8 cellular contexts compared by ENCODE assay signal in genomic region chr7:114539575-114539974, GRCh38.
A peak's percentile ranks its signal among the peaks of the same experiment; 100 is the strongest.
DNase-seq lines count a peak whose midpoint lies in the region; ATAC-seq and TF ChIP-seq lines count a peak whose summit lies in the region.

No MANE protein-coding gene starts in this region.

- H3K9me3 Mint-ChIP-seq in nephron: no peaks in the 10 kb centered on the region

- H3K36me3 ChIP-seq in brain microvascular endothelial cell (replicated peaks): no peaks in the 10 kb centered on the region

- in situ Hi-C loops in brain microvascular endothelial cell (cut with HindIII; ENCODE audit: low pct_ligation_motif_present, low sequenced_read_pairs): no loop called here

- no peak overlapping the region for H3K4me3 ChIP-seq in brain microvascular endothelial cell (ENCODE audit: low read depth, low read length)

- H3K4me3 Mint-ChIP-seq in nephron: no peak overlapping the region

- H3K36me3 Mint-ChIP-seq in nephron (ENCODE audit: low read depth): no peaks in the 10 kb centered on the region

- H3K27me3 ChIP-seq in brain microvascular endothelial cell (replicated peaks): no peaks in the 10 kb centered on the region

- DNase-seq in NCI-H1694 treated with DMSO at 0.1 percent for 48 hours (lab: John Stamatoyannopoulos, UW): peak; percentile 40
- DNase-seq in brain microvascular endothelial cell: peak; percentile 55
- DNase-seq in NCI-H1048 (lab: John Stamatoyannopoulos, UW): no peak
- no peak for DNase-seq in cerebellar nuclear complex (lab: John Stamatoyannopoulos, UW)

- peaks cover 5% of the 10 kb centered on the region for H3K4me1 Mint-ChIP-seq in nephron

- H3K27ac ChIP-seq in brain microvascular endothelial cell: no peak overlapping the region

- no peak overlapping the region for H3K27ac Mint-ChIP-seq in nephron

- ATAC-seq in GM18909 (IDR thresholded peaks at IDR 0.05; ENCODE audit: poor library complexity, unreplicated experiment) (no peak), GM21786 (IDR thresholded peaks at IDR 0.05; ENCODE audit: unreplicated experiment) (no peak)

- peak; percentile 22 for TF ChIP-seq CTCF in GM12873 (IDR thresholded peaks at IDR 0.05; ENCODE audit: insufficient read depth, low read depth, low read length, missing control alignments)
- peak; percentile 81 for TF ChIP-seq CTCF in brain microvascular endothelial cell (IDR thresholded peaks at IDR 0.05; ENCODE audit: low read depth, low read length, missing control alignments)
- TF ChIP-seq CTCF in nephron (IDR thresholded peaks at IDR 0.05; ENCODE audit: unreplicated experiment in 3 of 3): peak; percentile 53 to 58 (median 54)

- H3K27me3 Mint-ChIP-seq in nephron (ENCODE audit: low read depth): no peaks in the 10 kb centered on the region

Comparison
In these comparisons a context has a peak if more than half of its experiments do, and no peak if none do; other contexts are left out.
1. CTCF ChIP-seq: peak in every context shown above with its lines; median percentile 81 in brain microvascular endothelial cell; 54 in nephron; 22 in GM12873.
2. DNase-seq: peak in NCI-H1694 treated with DMSO at 0.1 percent for 48 hours (single experiment) and brain microvascular endothelial cell (single experiment); none in NCI-H1048 (single experiment) and cerebellar nuclear complex (0 of 2).